Comparison of ENCODE assay signal across 17 cellular contexts in the genomic region with DNA sequence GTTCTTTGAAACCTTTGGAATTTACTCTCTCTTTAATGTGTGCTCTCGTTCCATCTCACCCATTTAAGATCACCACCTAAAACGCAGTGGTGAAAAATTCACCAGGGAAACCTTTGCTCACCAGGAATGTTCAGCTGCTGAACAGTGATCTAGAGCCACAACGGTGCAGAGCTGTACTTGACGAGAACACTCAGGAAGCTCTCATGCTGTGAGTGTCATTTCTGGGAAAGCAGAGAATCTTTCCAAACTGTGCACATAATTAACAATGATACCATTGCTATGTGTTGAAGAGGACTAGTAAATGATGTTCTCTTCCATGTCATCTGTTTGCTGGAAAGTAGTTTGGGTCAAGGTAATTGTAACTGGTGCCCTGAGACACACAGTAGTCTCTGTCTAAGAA.
"Had no signal": no experiment of that assay in that cellular context is flagged by ENCODE, and none has a peak within 500 bp of the region (broad histone marks: within the 10 kb centered on the region; RNA-seq: fewer than 3 reads in every experiment).

No MANE protein-coding gene starts in this region.

- ATAC-seq: esophagus mucosa; left cardiac atrium; lower lobe of right lung; natural killer cell treated with Interleukin-12 subunit alpha and Interleukin-12 subunit beta and Interleukin-15 and Interleukin-18, amount 100 ng/mL, for 72 hours had no signal

- H3K4me1 ChIP-seq: lower lobe of right lung, suprapubic skin, transverse colon, vagina had no signal

- DNase-seq: activated CD4-positive, alpha-beta T cell treated with anti-CD3 and anti-CD28 coated beads, Interleukin-2, amount 50 U/mL, for 1 hour; activated CD8-positive, alpha-beta memory T cell treated with anti-CD3 and anti-CD28 coated beads, Interleukin-2, amount 50 U/mL, for 4 hours; activated gamma-delta T cell treated with Interleukin-2 at 50 U/mL for 16 hours; aorta; cerebellar nuclear complex; effector CD8-positive, alpha-beta T cell; left cardiac atrium; lower lobe of right lung; posterior cingulate gyrus; retina; stimulated activated CD4-positive, alpha-beta T cell treated with anti-CD3 and anti-CD28 coated beads, Interleukin-12 subunit alpha, Interleukin-12 subunit beta, amount 100 ng/mL, for 4 hours; T1000; transverse colon had no signal

- H3K27me3 ChIP-seq: suprapubic skin, transverse colon, vagina had no signal

- H3K27ac ChIP-seq: lower lobe of right lung, suprapubic skin, transverse colon, vagina had no signal

- H3K9me3 ChIP-seq: lower lobe of right lung, suprapubic skin, transverse colon, vagina had no signal

- H3K4me3 ChIP-seq: lower lobe of right lung, suprapubic skin, transverse colon, vagina had no signal
